In genomic region chr15:68500363-68501317, GRCh38 we compare ENCODE assay signal across 21 cellular contexts.
A peak's percentile ranks its signal among the peaks of the same experiment; 100 is the strongest.
DNase-seq lines count a peak whose midpoint lies in the region; ATAC-seq and TF ChIP-seq lines count a peak whose summit lies in the region.
"Had no signal": no experiment of that assay in that cellular context is flagged by ENCODE, and none has a peak within 500 bp of the region (broad histone marks: within the 10 kb centered on the region; RNA-seq: fewer than 3 reads in every experiment).

No MANE protein-coding gene starts in this region.

- no peak overlapping the region for H3K4me3 ChIP-seq in ascending aorta
- H3K4me3 ChIP-seq in left ventricle myocardium inferior = no peak overlapping the region
- H3K4me3 ChIP-seq in stomach = no peak overlapping the region
- H3K4me3 ChIP-seq: gastroesophageal sphincter, skin epidermis had no signal

- H3K27ac ChIP-seq in ascending aorta (peak overlapping the region; percentile 60 to 63), left ventricle myocardium inferior (replicated peaks) (peak overlapping the region; percentile 19), stomach (no peak overlapping the region)
- H3K27ac ChIP-seq: brain microvascular endothelial cell, skin epidermis had no signal

- no peak for TF ChIP-seq POLR2A in stomach (IDR thresholded peaks at IDR 0.05)

- peak; percentile 62 for DNase-seq in AG20443 (ENCODE audit: low spot score)
- DNase-seq in ascending aorta (ENCODE audit: low spot score in 2 of 2) = peak in 1 of 2 donors; percentile 64
- no peak for DNase-seq in left ventricle myocardium inferior
- DNase-seq in sciatic nerve (ENCODE audit: low spot score) = no peak
- no peak for DNase-seq in NCI-H2171 (lab: John Stamatoyannopoulos, UW)
- DNase-seq in stomach = no peak
- DNase-seq in activated effector memory CD4-positive, alpha-beta T cell treated with Interleukin-2 at 50 U/mL for 16 hours = no peak
- no peak for DNase-seq in A172 (ENCODE audit: low spot score)
- DNase-seq: activated CD4-positive, alpha-beta T cell treated with anti-CD3 and anti-CD28 coated beads, Interleukin-2, amount 50 U/mL, for 1 hour; brain microvascular endothelial cell; CD4-positive, CD25-positive, alpha-beta regulatory T cell; effector memory CD8-positive, alpha-beta T cell; HCEC 1CT; hypothalamus; NCI-H1092 treated with DMSO at 0.1 percent for 48 hours; NCI-H2029; NCI-H2227 treated with DMSO at 0.1 percent for 48 hours; NCI-H69; stimulated activated CD4-positive, alpha-beta T cell treated with anti-CD3 and anti-CD28 coated beads, Interleukin-2, amount 100 ng/mL, for 24 hours had no signal

- intact Hi-C loops in ascending aorta (cut with DNase I) (no loop called here), left ventricle myocardium inferior (cut with micrococcal nuclease) (no loop called here), sciatic nerve (cut with DNase I) (no loop called here), stomach (cut with DNase I; ENCODE audit: low total_unique reads) (no loop called here)

- H3K9me3 ChIP-seq in ascending aorta = no peaks in the 10 kb centered on the region
- no peaks in the 10 kb centered on the region for H3K9me3 ChIP-seq in left ventricle myocardium inferior (replicated peaks)
- H3K9me3 ChIP-seq in stomach = no peaks in the 10 kb centered on the region
- H3K9me3 ChIP-seq: gastroesophageal sphincter had no signal

- TF ChIP-seq EP300 in stomach (IDR thresholded peaks at IDR 0.05) = no peak

- H3K27me3 ChIP-seq in ascending aorta = no peaks in the 10 kb centered on the region
- no peaks in the 10 kb centered on the region for H3K27me3 ChIP-seq in left ventricle myocardium inferior (ENCODE audit: low read depth)
- H3K27me3 ChIP-seq in stomach = no peaks in the 10 kb centered on the region
- H3K27me3 ChIP-seq: brain microvascular endothelial cell, gastroesophageal sphincter had no signal

- TF ChIP-seq CTCF in ascending aorta (IDR thresholded peaks at IDR 0.05) (no peak), left ventricle myocardium inferior (IDR thresholded peaks at IDR 0.05; ENCODE audit: borderline replicate concordance) (no peak), stomach (IDR thresholded peaks at IDR 0.05) (no peak)

- 64 to 77% (median 74%) methylated on average over 11 to 12 of the region's 12 CpGs for WGBS in stomach, 5 donors

- H3K36me3 ChIP-seq in ascending aorta (no peaks in the 10 kb centered on the region), left ventricle myocardium inferior (no peaks in the 10 kb centered on the region), stomach (no peaks in the 10 kb centered on the region)
- H3K36me3 ChIP-seq: brain microvascular endothelial cell, gastroesophageal sphincter had no signal

- peaks cover 3 to 15% of the 10 kb centered on the region in 2 donors for H3K4me1 ChIP-seq in ascending aorta
- H3K4me1 ChIP-seq in left ventricle myocardium inferior = no peaks in the 10 kb centered on the region
- H3K4me1 ChIP-seq in stomach = peaks cover 0 to 8% (median 0%) of the 10 kb centered on the region in 4 donors

- peak; percentile 54 for ATAC-seq in sciatic nerve
- ATAC-seq: effector memory CD8-positive, alpha-beta T cell; gastroesophageal sphincter had no signal

Comparison
In these comparisons a context has a peak if more than half of its experiments do, and no peak if none do; other contexts are left out.
1. H3K27ac ChIP-seq: peak in ascending aorta (2 of 2) and left ventricle myocardium inferior (single experiment); none in stomach (0 of 5).